Comparison of ENCODE assay signal across 11 cellular contexts in the genomic region with DNA sequence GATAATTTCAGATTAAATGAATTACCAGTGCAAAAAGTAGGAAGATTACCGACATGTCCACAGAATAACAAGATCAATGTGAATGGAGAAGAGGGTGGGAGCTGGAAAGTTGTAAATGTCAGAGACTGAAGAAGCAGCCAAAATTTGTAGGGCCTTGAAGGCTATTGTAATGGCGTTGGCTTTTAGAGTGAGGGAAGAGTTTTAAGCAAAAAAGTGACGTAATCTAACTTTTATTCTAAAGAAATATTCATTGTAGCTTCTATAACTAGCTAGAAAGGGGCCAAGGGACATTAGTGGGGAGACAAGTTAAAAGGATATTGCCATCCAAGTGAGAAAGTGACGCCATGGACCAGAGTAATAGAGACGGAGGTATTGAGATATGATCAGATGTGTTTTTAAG.
"Had no signal": no experiment of that assay in that cellular context is flagged by ENCODE, and none has a peak within 500 bp of the region (broad histone marks: within the 10 kb centered on the region; RNA-seq: fewer than 3 reads in every experiment).

No MANE protein-coding gene starts in this region.

- H3K36me3 ChIP-seq: HAP-1 had no signal

- H2AFZ ChIP-seq: GM23248, GM23338 had no signal

- H3K4me2 ChIP-seq: GM23338 had no signal

- H3K9me3 Mint-ChIP-seq: GM23338, H9, HFFc6 had no signal

- FAIRE-seq: H1, H54 had no signal

- H3K9ac ChIP-seq: GM23248 had no signal

- DNase-seq: GM23248, GOT3, H7, H9, HCEC 1CT, HFFc6 had no signal

- H3K9me3 ChIP-seq: HAP-1 had no signal

- H3K4me3 ChIP-seq: GM23248, GM23338, HAP-1 had no signal

- H3K27ac Mint-ChIP-seq: GM23338, H9, HFFc6 had no signal

- H3K4me3 Mint-ChIP-seq: GM23338, H9, HFFc6 had no signal

- ATAC-seq: GM23338, HCT116 had no signal

- H3K27ac ChIP-seq: GM23248 had no signal

- H3K4me1 ChIP-seq: HAP-1 had no signal

- H3K4me1 Mint-ChIP-seq: GM23338, H9 had no signal
